ENCODE assay signal across 8 cellular contexts in genomic region chr12:123972448-123973401, GRCh38. TPM values are rescaled to one million over a fixed set of nuclear protein-coding genes. Genes with fewer than 3 reads are reported as not detected.
A peak's percentile ranks its signal among the peaks of the same experiment; 100 is the strongest.
DNase-seq lines count a peak whose midpoint lies in the region; ATAC-seq, FAIRE-seq and TF ChIP-seq lines count a peak whose summit lies in the region.

TSS of gene CCDC92 (minus strand) at chr12:123972831. CDS start at chr12:123944305, 28,526 bp downstream.
TSS of gene ZNF664 (plus strand) at chr12:123973215. CDS start at chr12:124012145, 38,930 bp downstream.

- ATAC-seq in GM18873 (IDR thresholded peaks at IDR 0.05; ENCODE audit: low FRiP score, unreplicated experiment) (peak; percentile 68), HG03135 (IDR thresholded peaks at IDR 0.05; ENCODE audit: unreplicated experiment) (peak; percentile 78)

- no peaks in the 10 kb centered on the region for H3K9me1 ChIP-seq in keratinocyte (ENCODE audit: control insufficient read depth, extremely low read depth, insufficient read depth, low read length)

- H3K36me3 ChIP-seq in keratinocyte (ENCODE audit: control insufficient read depth in 2 of 2, extremely low read depth in 1 of 2, insufficient read depth in 2 of 2, low read length in 2 of 2) = peaks cover 0 to 10% of the 10 kb centered on the region in 2 experiments

- CTCF ChIA-PET in AG04449 (lab: Yijun Ruan, JAX) = interaction anchor here (1.1 to 1.5 kb wide), 2 partner anchors 14 to 23 kb away, joined by 3 read pairs; no protein-coding TSS in a partner anchor

- peak within 1 kb of the TSS; percentile 96 for H3K4me2 ChIP-seq in keratinocyte (ENCODE audit: control insufficient read depth, extremely low read depth, insufficient read depth, low read depth, low read length)

- POLR2A ChIA-PET in AG04449 (lab: Yijun Ruan, JAX) = interaction anchor here (0.6 to 1.2 kb wide), 3 partner anchors 9 to 30 kb away, joined by 3 to 5 read pairs (median 3); no protein-coding TSS in a partner anchor

- dilution Hi-C loops in keratinocyte (cut with MboI; ENCODE audit: extremely low pct_ligation_motif_present, low sequenced_read_pairs) = no loop called here

- no peaks in the 10 kb centered on the region for H3K9me3 ChIP-seq in keratinocyte (ENCODE audit: control insufficient read depth, low read depth, low read length)

- H3K79me2 ChIP-seq in keratinocyte (ENCODE audit: control insufficient read depth, insufficient read depth, low read length) = peaks cover 18% of the 10 kb centered on the region

- H3K27me3 ChIP-seq in keratinocyte (ENCODE audit: control insufficient read depth, extremely low read depth, insufficient read depth, low read length) = no peaks in the 10 kb centered on the region

- FAIRE-seq in keratinocyte (lab: Jason Lieb, UNC) = no peak

- peak within 1 kb of the TSS; percentile 76 for H3K9ac ChIP-seq in keratinocyte (ENCODE audit: control insufficient read depth, extremely low read depth, insufficient read depth, low read length)

- peaks cover 20% of the 10 kb centered on the region for H3K4me1 ChIP-seq in keratinocyte (ENCODE audit: control insufficient read depth, extremely low read depth, insufficient read depth, low read length)

- no peak for DNase-seq in AG04449 (ENCODE audit: low read depth, low spot score)
- DNase-seq in NCI-H2196 treated with DMSO at 0.1 percent for 48 hours (lab: John Stamatoyannopoulos, UW; ENCODE audit: unreplicated experiment) = peak; percentile 87
- DNase-seq in activated CD4-positive, CD25-positive, alpha-beta regulatory T cell (lab: John Stamatoyannopoulos, UW) = peak; percentile 91 to 99 (median 94)
- DNase-seq in central memory CD4-positive, alpha-beta T cell = peak; percentile 92
- DNase-seq in keratinocyte (ENCODE audit: low read depth, low spot score) = no peak
- peak; percentile 93 to 95 for DNase-seq in stimulated activated CD4-positive, alpha-beta T cell treated with anti-CD3 and anti-CD28 coated beads, Interleukin-15, amount 100 ng/mL, for 1 hour (ENCODE audit: low read depth in 1 of 2, low spot score in 1 of 2)

- H3K4me3 ChIP-seq in AG04449 (ENCODE audit: low read depth, low read length) (peak within 1 kb of the TSS; percentile 75), keratinocyte (ENCODE audit: control insufficient read depth in 2 of 3, extremely low read depth in 1 of 3, insufficient read depth in 2 of 3, low read depth in 1 of 3, low read length in 3 of 3) (peak within 1 kb of the TSS; percentile 79 to 88 (median 87))

- H4K20me1 ChIP-seq in keratinocyte (ENCODE audit: control insufficient read depth, extremely low read depth, insufficient read depth, low read length) = no peaks in the 10 kb centered on the region

- peak within 1 kb of the TSS; percentile 58 for H3K27ac ChIP-seq in keratinocyte (ENCODE audit: control insufficient read depth, insufficient read depth, low read length)

- peak within 1 kb of the TSS; percentile 79 for H2AFZ ChIP-seq in keratinocyte (ENCODE audit: control insufficient read depth, low read length)

- TF ChIP-seq CTCF in AG04449 (IDR thresholded peaks at IDR 0.05; ENCODE audit: insufficient read depth, low read length, missing control alignments) (peak; percentile 64), keratinocyte (optimal IDR thresholded peaks at IDR 0.05 in 1 of 3, IDR thresholded peaks at IDR 0.05 in 1 of 3, conservative IDR thresholded peaks at IDR 0.05 in 1 of 3; ENCODE audit: extremely low read depth in 1 of 3, insufficient read depth in 2 of 3, low read length in 3 of 3) (peak in 1 of 3 experiments; percentile 33)

RNA-seq across cellular contexts. Expression of gene CCDC92, which starts in this region (rescaled TPM):
- 7.4 to 24.5 TPM (median 8.3 TPM) in 3 replicates for polyA plus RNA-seq in keratinocyte
- polyA plus RNA-seq in keratinocyte (2011; ENCODE audit: low read depth) = 32.7 TPM
- 21.3 and 32.0 TPM in 2 replicates for polyA plus RNA-seq in keratinocyte (2011; cell fraction: cytosol; rRNA removed)
- 13.6 and 18.5 TPM in 2 replicates for polyA plus RNA-seq in keratinocyte (2011; cell fraction: nucleus; rRNA removed)
- polyA plus RNA-seq in keratinocyte (2012; ENCODE audit: low replicate concordance) = 16.4 and 23.9 TPM in 2 replicates
- polyA minus RNA-seq in keratinocyte = 7.5 to 18.9 TPM (median 7.8 TPM) in 3 replicates
- polyA minus RNA-seq in keratinocyte (2011; cell fraction: cytosol; rRNA and poly(A)+ RNA removed) = 13.0 TPM
- polyA minus RNA-seq in keratinocyte (2011; cell fraction: nucleus; rRNA and poly(A)+ RNA removed) = 3.9 and 7.3 TPM in 2 replicates

RNA-seq across cellular contexts. Expression of gene ZNF664, which starts in this region (rescaled TPM):
- polyA plus RNA-seq in keratinocyte = 36.7 to 48.7 TPM (median 39.2 TPM) in 3 replicates
- 6.9 TPM for polyA plus RNA-seq in keratinocyte (2011; ENCODE audit: low read depth)
- polyA plus RNA-seq in keratinocyte (2011; cell fraction: cytosol; rRNA removed) = 28.6 and 52.7 TPM in 2 replicates
- 42.4 and 49.1 TPM in 2 replicates for polyA plus RNA-seq in keratinocyte (2011; cell fraction: nucleus; rRNA removed)
- polyA plus RNA-seq in keratinocyte (2012; ENCODE audit: low replicate concordance) = 24.0 and 35.2 TPM in 2 replicates
- polyA minus RNA-seq in keratinocyte = 22.0 to 33.7 TPM (median 30.4 TPM) in 3 replicates
- 33.2 TPM for polyA minus RNA-seq in keratinocyte (2011; cell fraction: cytosol; rRNA and poly(A)+ RNA removed)
- 13.3 and 23.7 TPM in 2 replicates for polyA minus RNA-seq in keratinocyte (2011; cell fraction: nucleus; rRNA and poly(A)+ RNA removed)

Comparison
In these comparisons a context has a peak if more than half of its experiments do, and no peak if none do; other contexts are left out.
1. DNase-seq: peak in NCI-H2196 treated with DMSO at 0.1 percent for 48 hours (single experiment), activated CD4-positive, CD25-positive, alpha-beta regulatory T cell (4 of 4), central memory CD4-positive, alpha-beta T cell (single experiment) and stimulated activated CD4-positive, alpha-beta T cell treated with anti-CD3 and anti-CD28 coated beads, Interleukin-15, amount 100 ng/mL, for 1 hour (2 of 2); none in AG04449 (single experiment) and keratinocyte (single experiment).